20 cellular contexts compared by ENCODE assay signal in genomic region chr10:122245897-122246296, GRCh38. TPM values are rescaled to one million over a fixed set of nuclear protein-coding genes. Genes with fewer than 3 reads are reported as not detected.
DNase-seq lines count a peak whose midpoint lies in the region; ATAC-seq, FAIRE-seq and TF ChIP-seq lines count a peak whose summit lies in the region.
"Had no signal": no experiment of that assay in that cellular context is flagged by ENCODE, and none has a peak within 500 bp of the region (broad histone marks: within the 10 kb centered on the region; RNA-seq: fewer than 3 reads in every experiment).

No MANE protein-coding gene starts in this region.

- H3K4me1 Mint-ChIP-seq in glutamatergic neuron (ENCODE audit: low read depth, unreplicated experiment) = peaks cover 32% of the 10 kb centered on the region
- peaks cover 20% of the 10 kb centered on the region for H3K4me1 Mint-ChIP-seq in neural crest cell

- TF ChIP-seq CTCF in glutamatergic neuron (IDR thresholded peaks at IDR 0.05; ENCODE audit: partially characterized antibody, unreplicated experiment) = no peak
- no peak for TF ChIP-seq CTCF in neural crest cell (conservative IDR thresholded peaks at IDR 0.05)
- no peak for TF ChIP-seq CTCF in spleen (IDR thresholded peaks at IDR 0.05 in 8 of 11, conservative IDR thresholded peaks at IDR 0.05 in 3 of 11)
- no peak for TF ChIP-seq CTCF in HepG2 (CRISPR knock-in tag; IDR thresholded peaks at IDR 0.05)
- no peak for TF ChIP-seq CTCF in transverse colon (IDR thresholded peaks at IDR 0.05)

- H3K36me3 Mint-ChIP-seq in glutamatergic neuron (ENCODE audit: unreplicated experiment) (peaks cover 20% of the 10 kb centered on the region), neural crest cell (ENCODE audit: low read depth) (peaks cover 15% of the 10 kb centered on the region)

- H3K4me3 Mint-ChIP-seq in glutamatergic neuron (ENCODE audit: unreplicated experiment) (no peak overlapping the region), neural crest cell (no peak overlapping the region)
- H3K4me3 Mint-ChIP-seq: CD4-positive, alpha-beta T cell; HFFc6 had no signal

- peaks cover 3% of the 10 kb centered on the region; the same call in 1 of the 2 replicates for H3K4me1 ChIP-seq in HUES6 (ENCODE audit: control insufficient read depth, insufficient read depth, low read length)
- no peaks in the 10 kb centered on the region for H3K4me1 ChIP-seq in spleen
- H3K4me1 ChIP-seq in HepG2 (ENCODE audit: insufficient read depth, low read length) = no peaks in the 10 kb centered on the region
- H3K4me1 ChIP-seq in transverse colon = no peaks in the 10 kb centered on the region
- H3K4me1 ChIP-seq: Caco-2 had no signal

- H3K27ac ChIP-seq in HUES6 (ENCODE audit: low read depth, low read length) (peak overlapping the region; percentile 39; the same call in 1 of the 2 replicates), spleen (no peak overlapping the region), HepG2 (ENCODE audit: extremely low read length, insufficient read depth, low read length) (no peak overlapping the region), transverse colon (no peak overlapping the region)
- H3K27ac ChIP-seq: A549, C4-2B had no signal

- H3K27ac Mint-ChIP-seq in glutamatergic neuron (ENCODE audit: unreplicated experiment) (peak overlapping the region; percentile 60), neural crest cell (ENCODE audit: unreplicated experiment) (peak overlapping the region; percentile 19)
- H3K27ac Mint-ChIP-seq: CD4-positive, alpha-beta T cell; HFFc6 had no signal

- no peak for TF ChIP-seq EP300 in HepG2 (IDR thresholded peaks at IDR 0.05; ENCODE audit: low read depth in 2 of 2, low read length in 2 of 2)
- TF ChIP-seq EP300 in HepG2 (CRISPR knock-in tag; IDR thresholded peaks at IDR 0.05; ENCODE audit: borderline replicate concordance) = no peak
- TF ChIP-seq EP300 in transverse colon (IDR thresholded peaks at IDR 0.05; ENCODE audit: low read depth) = no peak

- no peaks in the 10 kb centered on the region for H3K9me3 ChIP-seq in HUES6 (ENCODE audit: control insufficient read depth, insufficient read depth, low read depth, low read length)
- H3K9me3 ChIP-seq in spleen = no peaks in the 10 kb centered on the region
- no peaks in the 10 kb centered on the region for H3K9me3 ChIP-seq in HepG2 (ENCODE audit: low read length)
- no peaks in the 10 kb centered on the region for H3K9me3 ChIP-seq in transverse colon
- H3K9me3 ChIP-seq: A549, Caco-2 had no signal

- POLR2A ChIA-PET in HepG2 (lab: Yijun Ruan, JAX) = no interaction called here

- no peaks in the 10 kb centered on the region for H3K79me2 ChIP-seq in HepG2 (ENCODE audit: insufficient read depth, low read length)

- in situ Hi-C loops in HepG2 (cut with HindIII; ENCODE audit: extremely low pct_ligation_motif_present, low pct_unique_long_range_greater_than_20kb) (no loop called here), transverse colon (cut with MboI; ENCODE audit: low pct_ligation_motif_present in 1 of 4, low pct_unique_long_range_greater_than_20kb in 1 of 4, low sequenced_read_pairs in 3 of 4) (no loop called here)

- no peak for TF ChIP-seq POLR2A in spleen (IDR thresholded peaks at IDR 0.05)
- no peak for TF ChIP-seq POLR2A in HepG2 (IDR thresholded peaks at IDR 0.05; ENCODE audit: insufficient read depth in 1 of 2, low read depth in 2 of 2, low read length in 2 of 2)
- no peak for TF ChIP-seq POLR2A in transverse colon (IDR thresholded peaks at IDR 0.05)

- H2AFZ ChIP-seq in HepG2 (ENCODE audit: low read length) = no peak overlapping the region

- H3K4me2 ChIP-seq in HepG2 (ENCODE audit: low read depth, low read length) = no peak overlapping the region
- H3K4me2 ChIP-seq: A549 had no signal

- H3K9ac ChIP-seq in HUES6 (ENCODE audit: low read length) (no peak overlapping the region), HepG2 (ENCODE audit: insufficient read depth, low read depth, low read length) (no peak overlapping the region)

- WGBS in spleen, 5 donors = 82 to 89% (median 83%) methylated on average over 11 of the region's 11 CpGs
- 94% methylated on average over 5 of the region's 11 CpGs for WGBS in HepG2 (ENCODE audit: low lambda C conversion rate)
- 91% methylated on average over 11 of the region's 11 CpGs; no CpG with 5 or more reads in 1 of the 2 donors for WGBS in transverse colon (ENCODE audit: low coverage in 1 of 2), 2 donors

- ATAC-seq in HepG2 = no peak
- no peak for ATAC-seq in HG03520 (IDR thresholded peaks at IDR 0.05; ENCODE audit: unreplicated experiment)
- ATAC-seq: A549, HCT116 had no signal

- TF ChIP-seq RAD21 in HepG2 (CRISPR knock-in tag; IDR thresholded peaks at IDR 0.05) = no peak

- CTCF ChIA-PET in HepG2 (lab: Yijun Ruan, JAX; ENCODE audit: low intra/inter-chr PET ratio, low total read pairs) = no interaction called here

- BruUV-seq in HepG2 (replicated peaks; lab: Mats Ljungman, UMichigan) = no TSS peak

- intact Hi-C loops in spleen (cut with DNase I; ENCODE audit: low total_unique reads) = no loop called here
- intact Hi-C loops in HepG2 (cut with micrococcal nuclease; ENCODE audit: unreplicated experiment) = no loop called here
- intact Hi-C loops in transverse colon (cut with DNase I; ENCODE audit: low total_unique reads) = no loop called here

- DNase-seq in glutamatergic neuron (no peak), neural crest cell (ENCODE audit: low read depth, low spot score) (no peak), spleen (peak; percentile 54), HepG2 (ENCODE audit: low spot score) (no peak), transverse colon (no peak)
- DNase-seq: AML-193; Caco-2; CD4-positive, alpha-beta T cell; GOT3; H7; HFFc6 had no signal

- H3K27me3 ChIP-seq in HUES6 (ENCODE audit: control insufficient read depth, insufficient read depth, low read length) = no peaks in the 10 kb centered on the region
- H3K27me3 ChIP-seq in spleen (replicated peaks in 1 of 7) = no peaks in the 10 kb centered on the region
- no peaks in the 10 kb centered on the region for H3K27me3 ChIP-seq in HepG2 (ENCODE audit: control insufficient read depth in 1 of 2, insufficient read depth in 2 of 2, low read length in 2 of 2)
- H3K27me3 ChIP-seq in transverse colon = no peaks in the 10 kb centered on the region

- FAIRE-seq in HepG2 (lab: Jason Lieb, UNC) = no peak
- FAIRE-seq: A549, D721Med, G401.6, GM12891 had no signal

- H4K20me1 ChIP-seq in HepG2 (ENCODE audit: insufficient read depth, low read length) = no peaks in the 10 kb centered on the region

- H3K9me3 Mint-ChIP-seq in glutamatergic neuron (ENCODE audit: unreplicated experiment) (peaks cover 36% of the 10 kb centered on the region), neural crest cell (no peaks in the 10 kb centered on the region)
- H3K9me3 Mint-ChIP-seq: CD4-positive, alpha-beta T cell; HFFc6 had no signal

- H3K27me3 Mint-ChIP-seq in glutamatergic neuron (ENCODE audit: unreplicated experiment) (peaks cover 32% of the 10 kb centered on the region), neural crest cell (ENCODE audit: low read depth) (no peaks in the 10 kb centered on the region)
- H3K27me3 Mint-ChIP-seq: CD4-positive, alpha-beta T cell had no signal

- peaks cover 87% of the 10 kb centered on the region for H3K36me3 ChIP-seq in HUES6 (ENCODE audit: control insufficient read depth, insufficient read depth, low read length)
- peaks cover 0 to 24% (median 0%) of the 10 kb centered on the region in 6 donors for H3K36me3 ChIP-seq in spleen
- peaks cover 10 to 26% of the 10 kb centered on the region in 2 experiments for H3K36me3 ChIP-seq in HepG2 (replicated peaks in 1 of 2; ENCODE audit: control insufficient read depth in 1 of 2, insufficient read depth in 2 of 2, low read length in 2 of 2)
- peaks cover 0 to 5% (median 0%) of the 10 kb centered on the region in 4 donors for H3K36me3 ChIP-seq in transverse colon

- H3K4me3 ChIP-seq in HUES6 (ENCODE audit: low read depth, low read length) = no peak overlapping the region
- H3K4me3 ChIP-seq in spleen = no peak overlapping the region
- H3K4me3 ChIP-seq in HepG2 (replicated peaks in 1 of 3; ENCODE audit: insufficient read depth in 1 of 3, low read depth in 2 of 3, low read length in 3 of 3) = no peak overlapping the region
- no peak overlapping the region for H3K4me3 ChIP-seq in transverse colon
- H3K4me3 ChIP-seq: A549 had no signal

TF ChIP-seq in HepG2, 621 proteins besides CTCF, POLR2A, EP300 and RAD21 (continues in another document):
- TF ChIP-seq SP5 (CRISPR knock-in tag; IDR thresholded peaks at IDR 0.05; ENCODE audit: borderline replicate concordance, low read depth) = no peak
- no peak for TF ChIP-seq MED8 (CRISPR knock-in tag; IDR thresholded peaks at IDR 0.05; ENCODE audit: insufficient replicate concordance)

RNA-seq across cellular contexts. Expression of gene BTBD16, which starts 25.2 kb away (rescaled TPM):
- total RNA-seq in glutamatergic neuron (ENCODE audit: unreplicated experiment) (0.98 TPM), neural crest cell (not detected in 2 replicates), spleen (not detected), HepG2 (2016; rRNA removed; fragmentation: Illumina TruSeq; extraction: Trizol) (3.6 and 5.0 TPM in 2 replicates), transverse colon (not detected)
- polyA plus RNA-seq in spleen (under 1 TPM in 2 of 3 donors, not detected in 1; 0.04 to 0.10 TPM), HepG2 (2011; rRNA removed) (8.0 and 11.9 TPM in 2 replicates)
- total RNA-seq in HepG2 (2016; cell fraction: cytosol; rRNA removed; fragmentation: Illumina TruSeq; extraction: Trizol; ENCODE audit: low read depth) = 7.2 and 7.4 TPM in 2 replicates
- total RNA-seq in HepG2 (2016; cell fraction: insoluble cytoplasmic fraction; rRNA removed; fragmentation: Illumina TruSeq; extraction: Trizol) = 4.0 and 4.7 TPM in 2 replicates
- total RNA-seq in HepG2 (2016; cell fraction: membrane; rRNA removed; fragmentation: Illumina TruSeq; extraction: Trizol) = 7.3 and 8.5 TPM in 2 replicates
- 3.1 and 3.4 TPM in 2 replicates for total RNA-seq in HepG2 (2016; cell fraction: nucleus; rRNA removed; fragmentation: Illumina TruSeq; extraction: Trizol)
- polyA plus RNA-seq in HepG2 (2011; cell fraction: cytosol; rRNA removed) = 8.3 and 9.7 TPM in 2 replicates
- 5.4 and 5.5 TPM in 2 replicates for polyA plus RNA-seq in HepG2 (2011; cell fraction: nucleus; rRNA removed)
- 7.8 and 9.0 TPM in 2 replicates for polyA plus RNA-seq in HepG2 (2012)
- 13.5 and 16.1 TPM in 2 replicates for polyA plus RNA-seq in HepG2 (2016; cell fraction: cytosol; fragmentation: Illumina TruSeq; extraction: Trizol; ENCODE audit: low read depth)
- polyA plus RNA-seq in HepG2 (2016; cell fraction: insoluble cytoplasmic fraction; fragmentation: Illumina TruSeq; extraction: Trizol; ENCODE audit: low read depth) = 10.5 and 11.7 TPM in 2 replicates
- 14.2 and 14.7 TPM in 2 replicates for polyA plus RNA-seq in HepG2 (2016; cell fraction: membrane; fragmentation: Illumina TruSeq; extraction: Trizol; ENCODE audit: low read depth)
- 6.5 and 6.6 TPM in 2 replicates for polyA plus RNA-seq in HepG2 (2016; cell fraction: nucleus; fragmentation: Illumina TruSeq; extraction: Trizol; ENCODE audit: insufficient read depth, low read depth)
- polyA minus RNA-seq in HepG2 (2011; rRNA and poly(A)+ RNA removed; ENCODE audit: low replicate concordance) = 0.44 and 32.3 TPM in 2 replicates
- polyA minus RNA-seq in HepG2 (2011; cell fraction: cytosol; rRNA and poly(A)+ RNA removed) = 2.9 and 6.7 TPM in 2 replicates
- polyA minus RNA-seq in HepG2 (2011; cell fraction: nucleus; rRNA and poly(A)+ RNA removed) = 8.0 and 8.9 TPM in 2 replicates
- total RNA-seq: Caco-2; CD4-positive, alpha-beta T cell; HFFc6 had no signal
- polyA plus RNA-seq: BJ had no signal
